In the genomic region with DNA sequence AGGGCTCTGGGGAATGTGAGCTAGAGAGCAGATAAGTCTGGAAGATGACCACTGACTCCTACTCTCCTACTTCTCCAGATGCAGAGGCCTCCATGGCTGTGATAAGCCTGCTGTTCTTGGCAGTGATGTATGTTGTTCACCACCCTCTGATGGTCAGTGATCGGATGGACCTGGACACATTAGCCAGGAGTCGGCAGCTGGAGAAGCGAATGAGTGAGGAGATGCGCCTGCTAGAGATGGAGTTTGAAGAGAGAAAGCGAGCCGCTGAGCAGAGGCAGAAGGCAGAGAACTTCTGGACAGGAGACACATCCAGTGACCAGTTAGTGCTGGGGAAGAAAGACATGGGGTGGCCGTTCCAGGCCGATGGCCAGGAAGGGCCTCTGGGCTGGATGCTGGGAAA, we compare ENCODE assay signal across 16 cellular contexts. TPM values are rescaled to one million over a fixed set of nuclear protein-coding genes. Genes with fewer than 3 reads are reported as not detected.
A peak's percentile ranks its signal among the peaks of the same experiment; 100 is the strongest.
DNase-seq lines count a peak whose midpoint lies in the region; ATAC-seq, FAIRE-seq and TF ChIP-seq lines count a peak whose summit lies in the region.
"Had no signal": no experiment of that assay in that cellular context is flagged by ENCODE, and none has a peak within 500 bp of the region (broad histone marks: within the 10 kb centered on the region; RNA-seq: fewer than 3 reads in every experiment).

No MANE protein-coding gene starts in this region.

- CTCF ChIA-PET in HepG2 (lab: Yijun Ruan, JAX; ENCODE audit: low intra/inter-chr PET ratio, low total read pairs) = no interaction called here

- H3K4me1 ChIP-seq in HepG2 (ENCODE audit: insufficient read depth, low read length) (peaks cover 39% of the 10 kb centered on the region), right lobe of liver (peaks cover 0 to 23% (median 0%) of the 10 kb centered on the region in 4 donors), OCI-LY3 (ENCODE audit: low read length) (peaks cover 31% of the 10 kb centered on the region)

- WGBS in HepG2 (ENCODE audit: low lambda C conversion rate) = 96% methylated on average over 8 of the region's 8 CpGs
- 100% methylated on average over 5 of the region's 8 CpGs for WGBS in right lobe of liver (ENCODE audit: insufficient coverage, low coverage, low lambda C conversion rate, missing lambda C conversion rate)

- TF ChIP-seq POLR2A in HepG2 (IDR thresholded peaks at IDR 0.05; ENCODE audit: insufficient read depth in 1 of 2, low read depth in 2 of 2, low read length in 2 of 2) = no peak
- no peak for TF ChIP-seq POLR2A in right lobe of liver (IDR thresholded peaks at IDR 0.05)

- H3K4me2 ChIP-seq in HepG2 (ENCODE audit: low read depth, low read length) (peak overlapping the region; percentile 86), OCI-LY3 (ENCODE audit: low read length) (peak overlapping the region; percentile 82)

- ATAC-seq in HepG2 (no peak), right lobe of liver (no peak), GM19463 (IDR thresholded peaks at IDR 0.05; ENCODE audit: unreplicated experiment) (no peak)

- peaks cover 5 to 15% of the 10 kb centered on the region in 2 experiments; a peak in 4 of 5 replicates for H3K36me3 ChIP-seq in HepG2 (replicated peaks in 1 of 2; ENCODE audit: control insufficient read depth in 1 of 2, insufficient read depth in 2 of 2, low read length in 2 of 2)
- H3K36me3 ChIP-seq in right lobe of liver = no peaks in the 10 kb centered on the region
- peaks cover 27% of the 10 kb centered on the region for H3K36me3 ChIP-seq in OCI-LY3 (replicated peaks; ENCODE audit: low read depth, low read length)

- peaks cover 66% of the 10 kb centered on the region for H3K4me1 Mint-ChIP-seq in dendritic cell treated with granulocyte-macrophage colony-stimulating factor and Interleukin-4, amounts not matched to agents 40 ng/mL and 50 ng/mL, for 4 days (ENCODE audit: low read depth)

- H3K9me3 Mint-ChIP-seq in dendritic cell treated with granulocyte-macrophage colony-stimulating factor and Interleukin-4, amounts not matched to agents 40 ng/mL and 50 ng/mL, for 4 days = no peaks in the 10 kb centered on the region

- no peak overlapping the region for H2AFZ ChIP-seq in HepG2 (ENCODE audit: low read length)
- no peak overlapping the region for H2AFZ ChIP-seq in OCI-LY3 (ENCODE audit: low read depth, low read length)

- no peaks in the 10 kb centered on the region for H3K27me3 Mint-ChIP-seq in dendritic cell treated with granulocyte-macrophage colony-stimulating factor and Interleukin-4, amounts not matched to agents 40 ng/mL and 50 ng/mL, for 4 days

- H3K4me3 ChIP-seq in HepG2 (replicated peaks in 1 of 3; ENCODE audit: insufficient read depth in 1 of 3, low read depth in 2 of 3, low read length in 3 of 3) = no peak overlapping the region
- H3K4me3 ChIP-seq in right lobe of liver = no peak overlapping the region
- peak overlapping the region; percentile 83; the same call in 1 of the 2 replicates for H3K4me3 ChIP-seq in OCI-LY3 (ENCODE audit: low read length)
- H3K4me3 ChIP-seq: mucosa of descending colon had no signal

- no TSS peak for BruUV-seq in HepG2 (replicated peaks; lab: Mats Ljungman, UMichigan)

- H4K20me1 ChIP-seq in HepG2 (ENCODE audit: insufficient read depth, low read length) (no peaks in the 10 kb centered on the region), OCI-LY3 (ENCODE audit: insufficient read depth, low read length) (peaks cover 4% of the 10 kb centered on the region; the same call in 1 of the 2 replicates)

- H3K27ac ChIP-seq in HepG2 (ENCODE audit: extremely low read length, insufficient read depth, low read length) (no peak overlapping the region), right lobe of liver (no peak overlapping the region), OCI-LY3 (ENCODE audit: low read length) (no peak overlapping the region)

- H3K79me2 ChIP-seq in HepG2 (ENCODE audit: insufficient read depth, low read length) (no peaks in the 10 kb centered on the region), OCI-LY3 (ENCODE audit: low read length) (peaks cover 30% of the 10 kb centered on the region)

- no peak for DNase-seq in HepG2 (ENCODE audit: low spot score)
- no peak for DNase-seq in right lobe of liver
- DNase-seq in NCI-H82 (lab: John Stamatoyannopoulos, UW) = no peak
- no peak for DNase-seq in NCI-H2029 treated with DMSO at 0.1 percent for 48 hours (lab: John Stamatoyannopoulos, UW)
- DNase-seq in SK-N-DZ (ENCODE audit: low spot score) = no peak
- DNase-seq: DMS79 treated with DMSO at 0.1 percent for 48 hours, head of caudate nucleus, NCI-H146, T1000 had no signal

- intact Hi-C loops in HepG2 (cut with micrococcal nuclease; ENCODE audit: unreplicated experiment) (loop anchor here (10.0 kb wide), 1 partner anchor 122 kb away; a partner anchor contains a TSS), right lobe of liver (cut with DNase I) (no loop called here)
- intact Hi-C loops in dendritic cell treated with granulocyte-macrophage colony-stimulating factor and Interleukin-4, amounts not matched to agents 40 ng/mL and 50 ng/mL, for 4 days (cut with micrococcal nuclease) = no loop called here

- TF ChIP-seq RAD21 in HepG2 (CRISPR knock-in tag; IDR thresholded peaks at IDR 0.05) = no peak

- peaks cover 64% of the 10 kb centered on the region for H3K36me3 Mint-ChIP-seq in dendritic cell treated with granulocyte-macrophage colony-stimulating factor and Interleukin-4, amounts not matched to agents 40 ng/mL and 50 ng/mL, for 4 days (ENCODE audit: low read depth)

- in situ Hi-C loops in HepG2 (cut with HindIII; ENCODE audit: extremely low pct_ligation_motif_present, low pct_unique_long_range_greater_than_20kb) = no loop called here

- H3K4me3 Mint-ChIP-seq in dendritic cell treated with granulocyte-macrophage colony-stimulating factor and Interleukin-4, amounts not matched to agents 40 ng/mL and 50 ng/mL, for 4 days = peak overlapping the region; percentile 91

- no peaks in the 10 kb centered on the region for H3K9me3 ChIP-seq in HepG2 (ENCODE audit: low read length)
- H3K9me3 ChIP-seq in right lobe of liver = no peaks in the 10 kb centered on the region
- no peaks in the 10 kb centered on the region for H3K9me3 ChIP-seq in OCI-LY3 (ENCODE audit: insufficient read depth, low read length)
- H3K9me3 ChIP-seq: mucosa of descending colon had no signal

- TF ChIP-seq CTCF in HepG2 (CRISPR knock-in tag; IDR thresholded peaks at IDR 0.05) (no peak), right lobe of liver (IDR thresholded peaks at IDR 0.05) (no peak), OCI-LY3 (IDR thresholded peaks at IDR 0.05; ENCODE audit: low read depth, low read length) (no peak)

- no peak for FAIRE-seq in HepG2 (lab: Jason Lieb, UNC)
- FAIRE-seq: RCC 7860 had no signal

- TF ChIP-seq EP300 in HepG2 (IDR thresholded peaks at IDR 0.05; ENCODE audit: low read depth in 2 of 2, low read length in 2 of 2) (no peak), HepG2 (CRISPR knock-in tag; IDR thresholded peaks at IDR 0.05; ENCODE audit: borderline replicate concordance) (no peak)

- POLR2A ChIA-PET in HepG2 (lab: Yijun Ruan, JAX) = interaction anchor here (1.7 to 3.6 kb wide), 3 partner anchors 9 to 21 kb away, joined by 4 to 43 read pairs (median 17); a partner anchor contains a TSS

- H3K9ac ChIP-seq in HepG2 (ENCODE audit: insufficient read depth, low read depth, low read length) = no peak overlapping the region
- 0 out of 2 replicates have a peak overlapping the region, but pooled peaks have one; percentile 87 for H3K9ac ChIP-seq in OCI-LY3 (ENCODE audit: low read length)

- H3K27me3 ChIP-seq in HepG2 (ENCODE audit: control insufficient read depth in 1 of 2, insufficient read depth in 2 of 2, low read length in 2 of 2) (peaks cover 3 to 17% of the 10 kb centered on the region in 2 experiments; a peak in 4 of 5 replicates), right lobe of liver (no peaks in the 10 kb centered on the region), OCI-LY3 (ENCODE audit: low read depth, low read length) (peaks cover 7% of the 10 kb centered on the region)

- H3K27ac Mint-ChIP-seq in dendritic cell treated with granulocyte-macrophage colony-stimulating factor and Interleukin-4, amounts not matched to agents 40 ng/mL and 50 ng/mL, for 4 days = peak overlapping the region; percentile 96
- H3K27ac Mint-ChIP-seq: progenitor cell of endocrine pancreas had no signal

RNA-seq across cellular contexts. Expression of a gene that starts 1.4 kb away (rescaled TPM):
- 8.7 and 11.7 TPM in 2 replicates for total RNA-seq in HepG2 (2016; rRNA removed; fragmentation: Illumina TruSeq; extraction: Trizol)
- 1.8 TPM in 2 replicates for total RNA-seq in HepG2 (2016; cell fraction: cytosol; rRNA removed; fragmentation: Illumina TruSeq; extraction: Trizol; ENCODE audit: low read depth)
- total RNA-seq in HepG2 (2016; cell fraction: insoluble cytoplasmic fraction; rRNA removed; fragmentation: Illumina TruSeq; extraction: Trizol) = 9.0 and 10.8 TPM in 2 replicates
- total RNA-seq in HepG2 (2016; cell fraction: membrane; rRNA removed; fragmentation: Illumina TruSeq; extraction: Trizol) = 6.8 and 7.2 TPM in 2 replicates
- 7.6 and 9.0 TPM in 2 replicates for total RNA-seq in HepG2 (2016; cell fraction: nucleus; rRNA removed; fragmentation: Illumina TruSeq; extraction: Trizol)
- 4.3 and 6.3 TPM in 2 replicates for polyA plus RNA-seq in HepG2 (2011; rRNA removed)
- polyA plus RNA-seq in HepG2 (2011; cell fraction: cytosol; rRNA removed) = 5.1 and 5.4 TPM in 2 replicates
- 4.6 and 5.3 TPM in 2 replicates for polyA plus RNA-seq in HepG2 (2011; cell fraction: nucleus; rRNA removed)
- polyA plus RNA-seq in HepG2 (2012) = 7.4 and 9.8 TPM in 2 replicates
- 1.3 and 2.7 TPM in 2 replicates for polyA plus RNA-seq in HepG2 (2016; cell fraction: cytosol; fragmentation: Illumina TruSeq; extraction: Trizol; ENCODE audit: low read depth)
- 6.6 and 6.7 TPM in 2 replicates for polyA plus RNA-seq in HepG2 (2016; cell fraction: insoluble cytoplasmic fraction; fragmentation: Illumina TruSeq; extraction: Trizol; ENCODE audit: low read depth)
- 2.8 and 3.9 TPM in 2 replicates for polyA plus RNA-seq in HepG2 (2016; cell fraction: membrane; fragmentation: Illumina TruSeq; extraction: Trizol; ENCODE audit: low read depth)
- 11.2 and 11.5 TPM in 2 replicates for polyA plus RNA-seq in HepG2 (2016; cell fraction: nucleus; fragmentation: Illumina TruSeq; extraction: Trizol; ENCODE audit: insufficient read depth, low read depth)
- 0.16 and 9.3 TPM in 2 replicates for polyA minus RNA-seq in HepG2 (2011; rRNA and poly(A)+ RNA removed; ENCODE audit: low replicate concordance)
- 3.9 and 4.1 TPM in 2 replicates for polyA minus RNA-seq in HepG2 (2011; cell fraction: cytosol; rRNA and poly(A)+ RNA removed)
- 2.7 TPM in 2 replicates for polyA minus RNA-seq in HepG2 (2011; cell fraction: nucleus; rRNA and poly(A)+ RNA removed)
- 1 to 10 TPM in 1 of 6 experiments, under 1 TPM in 5; 0.15 to 1.2 (median 0.24) TPM for total RNA-seq in right lobe of liver
- polyA plus RNA-seq in SK-N-DZ (2014; cell fraction: cytosol; rRNA removed) = 34.4 and 44.3 TPM in 2 replicates
- 23.5 and 26.4 TPM in 2 replicates for polyA plus RNA-seq in SK-N-DZ (2014; cell fraction: nucleus; rRNA removed)
- total RNA-seq: NCI-H460 had no signal

RNA-seq across cellular contexts. Expression of a gene that starts 9.0 kb away (rescaled TPM):
- total RNA-seq in HepG2 (2016; rRNA removed; fragmentation: Illumina TruSeq; extraction: Trizol) (48.8 and 66.9 TPM in 2 replicates), right lobe of liver (1 to 10 TPM in 2 of 6 experiments, under 1 TPM in 4; 0.24 to 1.6 (median 0.72) TPM)
- total RNA-seq in HepG2 (2016; cell fraction: cytosol; rRNA removed; fragmentation: Illumina TruSeq; extraction: Trizol; ENCODE audit: low read depth) = 17.2 and 17.9 TPM in 2 replicates
- 51.2 and 65.6 TPM in 2 replicates for total RNA-seq in HepG2 (2016; cell fraction: insoluble cytoplasmic fraction; rRNA removed; fragmentation: Illumina TruSeq; extraction: Trizol)
- 23.8 and 28.9 TPM in 2 replicates for total RNA-seq in HepG2 (2016; cell fraction: membrane; rRNA removed; fragmentation: Illumina TruSeq; extraction: Trizol)
- total RNA-seq in HepG2 (2016; cell fraction: nucleus; rRNA removed; fragmentation: Illumina TruSeq; extraction: Trizol) = 27.0 and 29.9 TPM in 2 replicates
- polyA plus RNA-seq in HepG2 (2011; rRNA removed) = 13.5 and 22.8 TPM in 2 replicates
- 15.0 and 23.3 TPM in 2 replicates for polyA plus RNA-seq in HepG2 (2011; cell fraction: cytosol; rRNA removed)
- polyA plus RNA-seq in HepG2 (2011; cell fraction: nucleus; rRNA removed) = 9.2 and 13.0 TPM in 2 replicates
- 7.8 and 19.4 TPM in 2 replicates for polyA plus RNA-seq in HepG2 (2012)
- polyA plus RNA-seq in HepG2 (2016; cell fraction: cytosol; fragmentation: Illumina TruSeq; extraction: Trizol; ENCODE audit: low read depth) = 3.3 and 5.6 TPM in 2 replicates
- 62.0 and 66.5 TPM in 2 replicates for polyA plus RNA-seq in HepG2 (2016; cell fraction: insoluble cytoplasmic fraction; fragmentation: Illumina TruSeq; extraction: Trizol; ENCODE audit: low read depth)
- 9.1 and 10.8 TPM in 2 replicates for polyA plus RNA-seq in HepG2 (2016; cell fraction: membrane; fragmentation: Illumina TruSeq; extraction: Trizol; ENCODE audit: low read depth)
- 35.6 and 38.5 TPM in 2 replicates for polyA plus RNA-seq in HepG2 (2016; cell fraction: nucleus; fragmentation: Illumina TruSeq; extraction: Trizol; ENCODE audit: insufficient read depth, low read depth)
- polyA minus RNA-seq in HepG2 (2011; rRNA and poly(A)+ RNA removed; ENCODE audit: low replicate concordance) = 29.4 and 107 TPM in 2 replicates
- polyA minus RNA-seq in HepG2 (2011; cell fraction: cytosol; rRNA and poly(A)+ RNA removed) = 12.9 and 17.8 TPM in 2 replicates
- 9.4 and 16.4 TPM in 2 replicates for polyA minus RNA-seq in HepG2 (2011; cell fraction: nucleus; rRNA and poly(A)+ RNA removed)
- 64.3 and 69.5 TPM in 2 replicates for polyA plus RNA-seq in SK-N-DZ (2014; cell fraction: cytosol; rRNA removed)
- 54.5 and 58.5 TPM in 2 replicates for polyA plus RNA-seq in SK-N-DZ (2014; cell fraction: nucleus; rRNA removed)

RNA-seq across cellular contexts. Expression of a gene that starts 21.2 kb away (rescaled TPM):
- total RNA-seq in HepG2 (2016; rRNA removed; fragmentation: Illumina TruSeq; extraction: Trizol) = 99.0 and 163 TPM in 2 replicates
- total RNA-seq in HepG2 (2016; cell fraction: cytosol; rRNA removed; fragmentation: Illumina TruSeq; extraction: Trizol; ENCODE audit: low read depth) = 47.2 and 52.9 TPM in 2 replicates
- total RNA-seq in HepG2 (2016; cell fraction: insoluble cytoplasmic fraction; rRNA removed; fragmentation: Illumina TruSeq; extraction: Trizol) = 96.1 and 157 TPM in 2 replicates
- 38.5 and 38.9 TPM in 2 replicates for total RNA-seq in HepG2 (2016; cell fraction: membrane; rRNA removed; fragmentation: Illumina TruSeq; extraction: Trizol)
- total RNA-seq in HepG2 (2016; cell fraction: nucleus; rRNA removed; fragmentation: Illumina TruSeq; extraction: Trizol) = 100 and 111 TPM in 2 replicates
- polyA plus RNA-seq in HepG2 (2011; rRNA removed) = 228 and 232 TPM in 2 replicates
- 208 and 241 TPM in 2 replicates for polyA plus RNA-seq in HepG2 (2011; cell fraction: cytosol; rRNA removed)
- polyA plus RNA-seq in HepG2 (2011; cell fraction: nucleus; rRNA removed) = 356 and 374 TPM in 2 replicates
- 140 and 148 TPM in 2 replicates for polyA plus RNA-seq in HepG2 (2012)
- 7.3 and 8.8 TPM in 2 replicates for polyA plus RNA-seq in HepG2 (2016; cell fraction: cytosol; fragmentation: Illumina TruSeq; extraction: Trizol; ENCODE audit: low read depth)
- 181 and 193 TPM in 2 replicates for polyA plus RNA-seq in HepG2 (2016; cell fraction: insoluble cytoplasmic fraction; fragmentation: Illumina TruSeq; extraction: Trizol; ENCODE audit: low read depth)
- 14.0 and 16.1 TPM in 2 replicates for polyA plus RNA-seq in HepG2 (2016; cell fraction: membrane; fragmentation: Illumina TruSeq; extraction: Trizol; ENCODE audit: low read depth)
- 219 and 234 TPM in 2 replicates for polyA plus RNA-seq in HepG2 (2016; cell fraction: nucleus; fragmentation: Illumina TruSeq; extraction: Trizol; ENCODE audit: insufficient read depth, low read depth)
- 554 and 704 TPM in 2 replicates for polyA minus RNA-seq in HepG2 (2011; rRNA and poly(A)+ RNA removed; ENCODE audit: low replicate concordance)
- 179 and 186 TPM in 2 replicates for polyA minus RNA-seq in HepG2 (2011; cell fraction: cytosol; rRNA and poly(A)+ RNA removed)
- polyA minus RNA-seq in HepG2 (2011; cell fraction: nucleus; rRNA and poly(A)+ RNA removed) = 151 and 182 TPM in 2 replicates
- 10 to 100 TPM; 43.6 to 52.5 (median 46.8) TPM for total RNA-seq in right lobe of liver
- polyA plus RNA-seq in SK-N-DZ (2014; cell fraction: cytosol; rRNA removed) = 97.2 and 106 TPM in 2 replicates
- 172 and 277 TPM in 2 replicates for polyA plus RNA-seq in SK-N-DZ (2014; cell fraction: nucleus; rRNA removed)

Comparison
In these comparisons a context has a peak if more than half of its experiments do, and no peak if none do; other contexts are left out.
1. RNA of a gene that starts 9.0 kb away (total RNA-seq): 17.2 to 66.9 TPM in HepG2; 0.24 to 1.6 TPM in right lobe of liver; every median in the first group is over 4 times any median in the second.